Comparison of ENCODE assay signal across 17 cellular contexts in genomic region chr2:231132126-231132525, GRCh38. TPM values are rescaled to one million over a fixed set of nuclear protein-coding genes. Genes with fewer than 3 reads are reported as not detected.
DNase-seq lines count a peak whose midpoint lies in the region; TF ChIP-seq lines count a peak whose summit lies in the region.
"Had no signal": no experiment of that assay in that cellular context is flagged by ENCODE, and none has a peak within 500 bp of the region (broad histone marks: within the 10 kb centered on the region; RNA-seq: fewer than 3 reads in every experiment).

No MANE protein-coding gene starts in this region.

- no peaks in the 10 kb centered on the region for H3K9me3 ChIP-seq in adipocyte (ENCODE audit: control insufficient read depth, low read length)
- H3K9me3 ChIP-seq in smooth muscle cell (replicated peaks; ENCODE audit: low read depth), result no peaks in the 10 kb centered on the region
- H3K9me3 ChIP-seq: right atrium auricular region had no signal

- no peaks in the 10 kb centered on the region for H3K36me3 Mint-ChIP-seq in progenitor cell of endocrine pancreas (ENCODE audit: insufficient read depth)
- H3K36me3 Mint-ChIP-seq: activated naive CD8-positive, alpha-beta T cell; immature natural killer cell had no signal

- no peak overlapping the region for H2AFZ ChIP-seq in smooth muscle cell (ENCODE audit: low read depth)

- peaks cover 57% of the 10 kb centered on the region for H3K4me1 ChIP-seq in adipocyte (ENCODE audit: control insufficient read depth, insufficient read depth, low read length)
- peaks cover 4% of the 10 kb centered on the region for H3K4me1 ChIP-seq in smooth muscle cell (ENCODE audit: low read depth)

- H3K36me3 ChIP-seq in adipocyte (ENCODE audit: control insufficient read depth, insufficient read depth, low read length, severe bottlenecking) (no peaks in the 10 kb centered on the region), smooth muscle cell (ENCODE audit: low read depth) (no peaks in the 10 kb centered on the region)
- H3K36me3 ChIP-seq: right atrium auricular region had no signal

- H3K27me3 Mint-ChIP-seq in progenitor cell of endocrine pancreas, result no peaks in the 10 kb centered on the region
- H3K27me3 Mint-ChIP-seq: activated naive CD8-positive, alpha-beta T cell had no signal

- H3K4me3 ChIP-seq in adipocyte (ENCODE audit: low read length), result no peak overlapping the region
- no peak overlapping the region for H3K4me3 ChIP-seq in fibroblast of villous mesenchyme (ENCODE audit: low read depth, low read length)
- H3K4me3 ChIP-seq in smooth muscle cell, result no peak overlapping the region
- H3K4me3 ChIP-seq: right atrium auricular region had no signal

- peaks cover 8% of the 10 kb centered on the region for H3F3A ChIP-seq in smooth muscle cell (ENCODE audit: low read depth)

- no peaks in the 10 kb centered on the region for H3K27me3 ChIP-seq in adipocyte (replicated peaks; ENCODE audit: control insufficient read depth, insufficient read depth, low read length)
- no peaks in the 10 kb centered on the region for H3K27me3 ChIP-seq in smooth muscle cell (ENCODE audit: low read depth)
- H3K27me3 ChIP-seq: right atrium auricular region had no signal

- H3K79me2 ChIP-seq in smooth muscle cell (ENCODE audit: low read depth), result peaks cover 38% of the 10 kb centered on the region

- peaks cover 38% of the 10 kb centered on the region for H4K20me1 ChIP-seq in smooth muscle cell (ENCODE audit: low read depth)

- H3K4me1 Mint-ChIP-seq in progenitor cell of endocrine pancreas (ENCODE audit: low read depth), result peaks cover 6% of the 10 kb centered on the region

- H3K9ac ChIP-seq in adipocyte (ENCODE audit: low read length) (no peak overlapping the region), smooth muscle cell (ENCODE audit: low read depth) (no peak overlapping the region)

- peak; percentile 33 for DNase-seq in H4 (ENCODE audit: low spot score)
- peak; percentile 64 for DNase-seq in adipocyte (ENCODE audit: low read depth)
- peak; percentile 71 for DNase-seq in fibroblast of villous mesenchyme (ENCODE audit: low read depth)
- DNase-seq in smooth muscle cell (lab: John Stamatoyannopoulos, UW; ENCODE audit: unreplicated experiment), result no peak
- no peak for DNase-seq in progenitor cell of endocrine pancreas (ENCODE audit: low spot score, unreplicated experiment)
- no peak for DNase-seq in NCI-H2227 treated with DMSO at 0.1 percent for 48 hours (lab: John Stamatoyannopoulos, UW)
- DNase-seq in ureter (ENCODE audit: low spot score), result no peak
- no peak for DNase-seq in activated T-cell treated with anti-CD3 and anti-CD28 coated beads, Interleukin-2, amount 50 U/mL, for 1 hour
- DNase-seq: activated CD8-positive, alpha-beta memory T cell treated with anti-CD3 and anti-CD28 coated beads, Interleukin-2, amount 50 U/mL, for 48 hours; DND-41; immature natural killer cell; MV-4-11; stimulated activated naive CD4-positive, alpha-beta T cell treated with Interleukin-2 at 50 U/mL for 16 hours had no signal

- no peak overlapping the region for H3K4me3 Mint-ChIP-seq in progenitor cell of endocrine pancreas (ENCODE audit: low read depth)
- H3K4me3 Mint-ChIP-seq: activated naive CD8-positive, alpha-beta T cell; CD14-positive monocyte; immature natural killer cell had no signal

- TF ChIP-seq CTCF in fibroblast of villous mesenchyme (IDR thresholded peaks at IDR 0.05; ENCODE audit: insufficient read depth, low read depth, low read length), result no peak
- TF ChIP-seq CTCF in smooth muscle cell (IDR thresholded peaks at IDR 0.05; ENCODE audit: borderline replicate concordance, insufficient read depth, poor library complexity, severe bottlenecking), result no peak
- TF ChIP-seq CTCF in progenitor cell of endocrine pancreas (IDR thresholded peaks at IDR 0.05; ENCODE audit: unreplicated experiment), result no peak

- no peak overlapping the region for H3K27ac Mint-ChIP-seq in progenitor cell of endocrine pancreas
- H3K27ac Mint-ChIP-seq: activated naive CD8-positive, alpha-beta T cell; CD14-positive monocyte; immature natural killer cell had no signal

- WGBS in smooth muscle cell (ENCODE audit: low lambda C conversion rate), result 67% methylated on average over 1 of the region's 1 CpG

- peak overlapping the region; percentile 40 for H3K4me2 ChIP-seq in smooth muscle cell

- no peaks in the 10 kb centered on the region for H3K9me3 Mint-ChIP-seq in progenitor cell of endocrine pancreas (ENCODE audit: low read depth)
- H3K9me3 Mint-ChIP-seq: CD14-positive monocyte, immature natural killer cell had no signal

- peak overlapping the region; percentile 56 for H3K27ac ChIP-seq in smooth muscle cell (ENCODE audit: low read depth)
- H3K27ac ChIP-seq: right atrium auricular region, VCaP had no signal

RNA-seq across cellular contexts. Expression of gene HTR2B, which starts 7.3 kb away (rescaled TPM):
- total RNA-seq in H4 (2014; rRNA removed; shearing (Covaris generic)), result not detected in 2 replicates
- total RNA-seq in fibroblast of villous mesenchyme (109 and 159 TPM in 2 replicates), smooth muscle cell (not detected in 2 replicates), progenitor cell of endocrine pancreas (not detected in 2 replicates), ureter (0.44 TPM)
- 0.07 TPM in 1 of 2 replicates, not detected in the other for polyA plus RNA-seq in smooth muscle cell
- polyA plus RNA-seq: CD14-positive monocyte had no signal

Comparison
In these comparisons a context has a peak if more than half of its experiments do, and no peak if none do; other contexts are left out.
1. DNase-seq: peak in H4 (single experiment), adipocyte (single experiment) and fibroblast of villous mesenchyme (single experiment); none in smooth muscle cell (single experiment), progenitor cell of endocrine pancreas (single experiment), NCI-H2227 treated with DMSO at 0.1 percent for 48 hours (single experiment), ureter (single experiment) and activated T-cell treated with anti-CD3 and anti-CD28 coated beads, Interleukin-2, amount 50 U/mL, for 1 hour (single experiment).
2. RNA of gene HTR2B, which starts 7.3 kb away (total RNA-seq): 109 to 159 TPM in fibroblast of villous mesenchyme; 0.44 TPM in ureter (single experiment), not detected in H4, not detected in smooth muscle cell and not detected in progenitor cell of endocrine pancreas; every median in the first group is over 10 times any median in the second.